Comparison of ENCODE assay signal across 20 cellular contexts in genomic region chr1:37987679-37988078, GRCh38. TPM values are rescaled to one million over a fixed set of nuclear protein-coding genes. Genes with fewer than 3 reads are reported as not detected.
DNase-seq lines count a peak whose midpoint lies in the region; ATAC-seq, FAIRE-seq and TF ChIP-seq lines count a peak whose summit lies in the region.
"Had no signal": no experiment of that assay in that cellular context is flagged by ENCODE, and none has a peak within 500 bp of the region (broad histone marks: within the 10 kb centered on the region; RNA-seq: fewer than 3 reads in every experiment).

No MANE protein-coding gene starts in this region.

- peaks cover 19% of the 10 kb centered on the region for H3K4me1 ChIP-seq in CD4-positive, CD25-positive, alpha-beta regulatory T cell (ENCODE audit: control insufficient read depth, insufficient read depth, low read length, poor library complexity, severe bottlenecking)
- H3K4me1 ChIP-seq in astrocyte (ENCODE audit: insufficient read depth, low read length) = peaks cover 2% of the 10 kb centered on the region

- no peak for FAIRE-seq in astrocyte (lab: Jason Lieb, UNC)

- peak overlapping the region in 2 of 3 donors; percentile 9 to 97 for H3K27ac Mint-ChIP-seq in CD4-positive, CD25-positive, alpha-beta regulatory T cell
- H3K27ac Mint-ChIP-seq in HFFc6 (no peak overlapping the region), astrocyte (ENCODE audit: unreplicated experiment) (no peak overlapping the region)
- H3K27ac Mint-ChIP-seq: activated CD4-positive, alpha-beta memory T cell treated with anti-CD3 and anti-CD28 coated beads for 36 hours; endodermal cell; neural progenitor cell had no signal

- peaks cover 32% of the 10 kb centered on the region for H4K20me1 ChIP-seq in astrocyte (ENCODE audit: insufficient read depth, low read length)

- no peak for ATAC-seq in CD4-positive, CD25-positive, alpha-beta regulatory T cell (ENCODE audit: low read depth in 2 of 2)
- no peak for ATAC-seq in HG02642 (IDR thresholded peaks at IDR 0.05; ENCODE audit: poor library complexity, unreplicated experiment)
- ATAC-seq: lower lobe of right lung, right cardiac atrium had no signal

- peak overlapping the region; percentile 98 for H3K4me2 ChIP-seq in astrocyte (ENCODE audit: low read length)

- in situ Hi-C loops in KBM-7 (cut with MboI; ENCODE audit: low pct_unique_long_range_greater_than_20kb, low sequenced_read_pairs) = no loop called here

- peaks cover 7 to 35% (median 24%) of the 10 kb centered on the region in 4 donors for H3K4me1 Mint-ChIP-seq in CD4-positive, CD25-positive, alpha-beta regulatory T cell
- H3K4me1 Mint-ChIP-seq in HFFc6 (ENCODE audit: low read depth) (peaks cover 18% of the 10 kb centered on the region), astrocyte (ENCODE audit: low read depth, unreplicated experiment) (peaks cover 5% of the 10 kb centered on the region)

- peak overlapping the region; percentile 5 for H3K4me3 ChIP-seq in CD4-positive, CD25-positive, alpha-beta regulatory T cell (ENCODE audit: low read depth, low read length)
- H3K4me3 ChIP-seq in astrocyte (ENCODE audit: insufficient read depth, low read depth, low read length) = no peak overlapping the region
- H3K4me3 ChIP-seq: cardiac muscle cell, lower lobe of right lung, SJSA1, thyroid gland had no signal

- H3K9me3 Mint-ChIP-seq in CD4-positive, CD25-positive, alpha-beta regulatory T cell = no peaks in the 10 kb centered on the region
- H3K9me3 Mint-ChIP-seq in HFFc6 (no peaks in the 10 kb centered on the region), astrocyte (ENCODE audit: unreplicated experiment) (no peaks in the 10 kb centered on the region)
- H3K9me3 Mint-ChIP-seq: activated CD4-positive, alpha-beta memory T cell treated with anti-CD3 and anti-CD28 coated beads for 36 hours; endodermal cell; neural progenitor cell had no signal

- H3K27me3 ChIP-seq in CD4-positive, CD25-positive, alpha-beta regulatory T cell (ENCODE audit: control insufficient read depth, insufficient read depth, low read length) = no peaks in the 10 kb centered on the region
- H3K27me3 ChIP-seq in astrocyte (ENCODE audit: insufficient read depth, low read length) = no peaks in the 10 kb centered on the region
- H3K27me3 ChIP-seq: cardiac muscle cell, neural progenitor cell, SJSA1, thyroid gland had no signal

- H3K36me3 Mint-ChIP-seq in CD4-positive, CD25-positive, alpha-beta regulatory T cell = peaks cover 10% of the 10 kb centered on the region
- H3K36me3 Mint-ChIP-seq in HFFc6 (ENCODE audit: low read depth) = peaks cover 21% of the 10 kb centered on the region
- peaks cover 10% of the 10 kb centered on the region for H3K36me3 Mint-ChIP-seq in astrocyte (ENCODE audit: low read depth, unreplicated experiment)

- H3K9me3 ChIP-seq in CD4-positive, CD25-positive, alpha-beta regulatory T cell (ENCODE audit: control insufficient read depth in 2 of 2, low read length in 2 of 2) = no peaks in the 10 kb centered on the region
- no peaks in the 10 kb centered on the region for H3K9me3 ChIP-seq in astrocyte (ENCODE audit: insufficient read depth, low read depth, low read length)
- H3K9me3 ChIP-seq: lower lobe of right lung, SJSA1, thyroid gland had no signal

- no peak overlapping the region for H3K27ac ChIP-seq in CD4-positive, CD25-positive, alpha-beta regulatory T cell (ENCODE audit: insufficient read depth, low read length, poor library complexity, severe bottlenecking)
- no peak overlapping the region for H3K27ac ChIP-seq in astrocyte (ENCODE audit: low read depth, low read length)
- H3K27ac ChIP-seq: cardiac muscle cell, KMS-11, lower lobe of right lung, neural progenitor cell, SJSA1, thyroid gland had no signal

- DNase-seq in CD4-positive, CD25-positive, alpha-beta regulatory T cell = no peak
- DNase-seq in HFFc6 (no peak), astrocyte (ENCODE audit: low read depth) (no peak), GDM1 (lab: John Stamatoyannopoulos, UW) (no peak), KBM-7 (no peak)
- DNase-seq: activated CD4-positive, alpha-beta memory T cell treated with anti-CD3 and anti-CD28 coated beads for 36 hours; activated naive CD4-positive, alpha-beta T cell treated with Interleukin-2 at 50 U/mL for 16 hours; endodermal cell; lower lobe of right lung; NCI-H1436; NCI-H226; right cardiac atrium; stimulated activated CD4-positive, alpha-beta T cell treated with anti-CD3 and anti-CD28 coated beads, Interleukin-2, amount 100 ng/mL, for 24 hours; stimulated activated CD8-positive, alpha-beta memory T cell treated with anti-CD3 and anti-CD28 coated beads, Interleukin-4, amount 100 ng/mL, for 48 hours; thyroid gland had no signal

- TF ChIP-seq CTCF in HFFc6 (IDR thresholded peaks at IDR 0.05) = no peak
- TF ChIP-seq CTCF in astrocyte (IDR thresholded peaks at IDR 0.05; ENCODE audit: insufficient read depth, low read depth, low read length) = no peak

- H3K36me3 ChIP-seq in CD4-positive, CD25-positive, alpha-beta regulatory T cell (ENCODE audit: control insufficient read depth, insufficient read depth, low read length) = peaks cover 41% of the 10 kb centered on the region
- H3K36me3 ChIP-seq in astrocyte (ENCODE audit: insufficient read depth, low read length) = peaks cover 33% of the 10 kb centered on the region

- H3K27me3 Mint-ChIP-seq in CD4-positive, CD25-positive, alpha-beta regulatory T cell = peaks cover 5% of the 10 kb centered on the region
- H3K27me3 Mint-ChIP-seq in HFFc6 (ENCODE audit: insufficient read depth) (peaks cover 8% of the 10 kb centered on the region; the same call in 1 of the 2 replicates), astrocyte (ENCODE audit: low read depth, unreplicated experiment) (no peaks in the 10 kb centered on the region)
- H3K27me3 Mint-ChIP-seq: activated CD4-positive, alpha-beta memory T cell treated with anti-CD3 and anti-CD28 coated beads for 36 hours had no signal

- peak overlapping the region in 3 of 4 donors; percentile 97 to 100 (median 100) for H3K4me3 Mint-ChIP-seq in CD4-positive, CD25-positive, alpha-beta regulatory T cell
- peak overlapping the region; percentile 98 for H3K4me3 Mint-ChIP-seq in HFFc6
- H3K4me3 Mint-ChIP-seq in astrocyte (ENCODE audit: unreplicated experiment) = no peak overlapping the region

- no peak overlapping the region for H2AFZ ChIP-seq in astrocyte (ENCODE audit: low read depth, low read length)
- H2AFZ ChIP-seq: neural progenitor cell had no signal

- H3K9ac ChIP-seq in astrocyte (ENCODE audit: low read length) = peak overlapping the region; percentile 0
- H3K9ac ChIP-seq: KMS-11, neural progenitor cell had no signal

- peaks cover 30% of the 10 kb centered on the region for H3K79me2 ChIP-seq in astrocyte (ENCODE audit: insufficient read depth, low read length)

RNA-seq across cellular contexts. Expression of gene SF3A3, which starts 2.1 kb away (rescaled TPM):
- 47.6 TPM for total RNA-seq in CD4-positive, CD25-positive, alpha-beta regulatory T cell
- 100 to 1,000 TPM in 3 of 4 donors, 10 to 100 TPM in 1; 90.6 to 118 (median 105) TPM for polyA plus RNA-seq in CD4-positive, CD25-positive, alpha-beta regulatory T cell
- 10 to 100 TPM; 71.6 to 91.6 (median 81.3) TPM for total RNA-seq in HFFc6 (2021; fragmentation: NEBNext Ultra II Directional; extraction: Animal tissue kit (Norgen Biotek cat#: 25700))
- 66.5 and 76.8 TPM in 2 replicates for total RNA-seq in astrocyte

RNA-seq across cellular contexts. Expression of gene FHL3, which starts 17.6 kb away (rescaled TPM):
- 4.6 TPM for total RNA-seq in CD4-positive, CD25-positive, alpha-beta regulatory T cell
- polyA plus RNA-seq in CD4-positive, CD25-positive, alpha-beta regulatory T cell = 10 to 100 TPM; 11.2 to 20.8 (median 13.3) TPM
- total RNA-seq in HFFc6 (2021; fragmentation: NEBNext Ultra II Directional; extraction: Animal tissue kit (Norgen Biotek cat#: 25700)) = 10 to 100 TPM; 29.4 to 40.9 (median 33.2) TPM
- total RNA-seq in astrocyte = 107 and 116 TPM in 2 replicates

RNA-seq across cellular contexts. Expression of gene UTP11, which starts 24.9 kb away (rescaled TPM):
- total RNA-seq in CD4-positive, CD25-positive, alpha-beta regulatory T cell = 12.3 TPM
- polyA plus RNA-seq in CD4-positive, CD25-positive, alpha-beta regulatory T cell = 10 to 100 TPM; 21.0 to 31.1 (median 24.9) TPM
- total RNA-seq in HFFc6 (2021; fragmentation: NEBNext Ultra II Directional; extraction: Animal tissue kit (Norgen Biotek cat#: 25700)) = 10 to 100 TPM; 41.4 to 57.1 (median 49.2) TPM
- 38.2 and 42.6 TPM in 2 replicates for total RNA-seq in astrocyte

RNA-seq across cellular contexts. Expression of gene INPP5B, which starts 40.8 kb away (rescaled TPM):
- total RNA-seq in CD4-positive, CD25-positive, alpha-beta regulatory T cell = 23.8 TPM
- 10 to 100 TPM; 15.4 to 21.1 (median 18.5) TPM for polyA plus RNA-seq in CD4-positive, CD25-positive, alpha-beta regulatory T cell
- total RNA-seq in HFFc6 (2021; fragmentation: NEBNext Ultra II Directional; extraction: Animal tissue kit (Norgen Biotek cat#: 25700)) = 10 to 100 TPM in 4 of 6 experiments, 1 to 10 TPM in 2; 9.6 to 16.0 (median 12.7) TPM
- total RNA-seq in astrocyte = 19.4 and 21.4 TPM in 2 replicates

RNA-seq across cellular contexts. Expression of gene POU3F1, which starts 58.9 kb away (rescaled TPM):
- 1.7 TPM for total RNA-seq in CD4-positive, CD25-positive, alpha-beta regulatory T cell
- polyA plus RNA-seq in CD4-positive, CD25-positive, alpha-beta regulatory T cell = under 1 TPM; 0.11 to 0.49 (median 0.32) TPM
- total RNA-seq in HFFc6 (2021; fragmentation: NEBNext Ultra II Directional; extraction: Animal tissue kit (Norgen Biotek cat#: 25700)) = under 1 TPM in 1 of 6 experiments, not detected in 5; 0.11 TPM
- total RNA-seq in astrocyte = 2.3 and 3.3 TPM in 2 replicates
- total RNA-seq: lower lobe of right lung, thyroid gland had no signal

Comparison
In these comparisons a context has a peak if more than half of its experiments do, and no peak if none do; other contexts are left out.
1. H3K27ac Mint-ChIP-seq: peak in CD4-positive, CD25-positive, alpha-beta regulatory T cell (2 of 3); none in HFFc6 (single experiment) and astrocyte (single experiment).